8 cellular contexts compared by ENCODE assay signal in the genomic region with DNA sequence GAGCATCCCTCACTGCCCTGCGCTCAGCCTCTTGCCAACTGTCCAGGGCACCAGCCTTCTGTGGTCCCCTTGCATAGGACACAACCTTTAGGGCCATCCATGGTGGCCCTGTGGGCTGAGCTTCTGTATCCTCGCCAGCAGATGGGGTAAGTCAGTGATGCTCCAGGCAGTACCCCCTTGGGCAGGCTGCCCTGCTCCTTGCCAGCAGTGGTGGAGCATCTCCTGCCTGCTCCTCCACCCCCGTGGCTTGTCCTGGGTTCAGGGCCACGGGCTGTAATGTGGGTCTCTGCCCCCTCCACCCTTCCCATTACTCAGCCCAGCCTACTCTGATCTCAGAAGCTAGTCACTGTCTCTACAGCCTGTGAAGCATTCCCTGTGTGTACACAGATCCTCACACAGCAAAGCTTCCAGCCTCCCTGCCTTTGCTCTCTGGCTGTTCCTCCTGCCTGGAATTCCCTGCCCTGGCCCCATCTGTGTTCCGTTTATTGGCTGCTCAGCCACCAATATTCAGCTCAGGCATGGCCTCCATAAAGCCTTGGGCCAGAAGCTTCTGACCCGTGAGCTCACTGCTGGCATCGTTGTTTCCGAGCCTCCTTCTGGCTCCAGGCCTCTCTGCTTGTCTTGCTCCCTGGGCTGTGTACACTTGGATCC.
DNase-seq lines count a peak whose midpoint lies in the region; ATAC-seq and TF ChIP-seq lines count a peak whose summit lies in the region.

No MANE protein-coding gene starts in this region.

- POLR2A ChIA-PET in activated CD8-positive, alpha-beta T cell treated with anti-CD3 and anti-CD28 coated beads for 36 hours (lab: Charles Lee) = no interaction called here

- no peak overlapping the region for H3K27ac Mint-ChIP-seq in activated naive CD4-positive, alpha-beta T cell treated with anti-CD3 and anti-CD28 coated beads for 36 hours
- no peak overlapping the region for H3K27ac Mint-ChIP-seq in activated CD8-positive, alpha-beta T cell treated with anti-CD3 and anti-CD28 coated beads for 36 hours

- no peak overlapping the region for H3K4me3 Mint-ChIP-seq in activated naive CD4-positive, alpha-beta T cell treated with anti-CD3 and anti-CD28 coated beads for 36 hours
- H3K4me3 Mint-ChIP-seq in activated CD8-positive, alpha-beta T cell treated with anti-CD3 and anti-CD28 coated beads for 36 hours = no peak overlapping the region

- no peaks in the 10 kb centered on the region for H3K36me3 Mint-ChIP-seq in activated naive CD4-positive, alpha-beta T cell treated with anti-CD3 and anti-CD28 coated beads for 36 hours (ENCODE audit: low read depth)
- H3K36me3 Mint-ChIP-seq in activated CD8-positive, alpha-beta T cell treated with anti-CD3 and anti-CD28 coated beads for 36 hours (ENCODE audit: low read depth) = no peaks in the 10 kb centered on the region

- peaks cover 2% of the 10 kb centered on the region for H3K27me3 Mint-ChIP-seq in activated naive CD4-positive, alpha-beta T cell treated with anti-CD3 and anti-CD28 coated beads for 36 hours (ENCODE audit: low read depth)
- no peaks in the 10 kb centered on the region for H3K27me3 Mint-ChIP-seq in activated CD8-positive, alpha-beta T cell treated with anti-CD3 and anti-CD28 coated beads for 36 hours

- TF ChIP-seq CTCF in LNCaP clone FGC (IDR thresholded peaks at IDR 0.05; ENCODE audit: control insufficient read depth, extremely low read depth, insufficient read depth) (peak; percentile 51), coronary artery (IDR thresholded peaks at IDR 0.05) (no peak)
- peak; percentile 32 for TF ChIP-seq CTCF in activated CD8-positive, alpha-beta T cell treated with anti-CD3 and anti-CD28 coated beads for 36 hours (IDR thresholded peaks at IDR 0.05)

- no peaks in the 10 kb centered on the region for H3K9me3 Mint-ChIP-seq in activated naive CD4-positive, alpha-beta T cell treated with anti-CD3 and anti-CD28 coated beads for 36 hours
- H3K9me3 Mint-ChIP-seq in activated CD8-positive, alpha-beta T cell treated with anti-CD3 and anti-CD28 coated beads for 36 hours = no peaks in the 10 kb centered on the region

- intact Hi-C loops in activated naive CD4-positive, alpha-beta T cell treated with anti-CD3 and anti-CD28 coated beads for 36 hours (cut with micrococcal nuclease) = no loop called here
- intact Hi-C loops in activated CD8-positive, alpha-beta T cell treated with anti-CD3 and anti-CD28 coated beads for 36 hours (cut with micrococcal nuclease) = no loop called here
- intact Hi-C loops in posterior vena cava (cut with DNase I) = no loop called here

- no peak overlapping the region for H3K27ac ChIP-seq in coronary artery

- no peaks in the 10 kb centered on the region for H3K4me1 Mint-ChIP-seq in activated naive CD4-positive, alpha-beta T cell treated with anti-CD3 and anti-CD28 coated beads for 36 hours (ENCODE audit: low read depth)
- H3K4me1 Mint-ChIP-seq in activated CD8-positive, alpha-beta T cell treated with anti-CD3 and anti-CD28 coated beads for 36 hours (ENCODE audit: low read depth) = no peaks in the 10 kb centered on the region

- CTCF ChIA-PET in activated naive CD4-positive, alpha-beta T cell treated with anti-CD3 and anti-CD28 coated beads for 36 hours (lab: Charles Lee) = interaction anchor here (0.6 to 3.0 kb wide), 4 partner anchors 13 to 490 kb away, joined by 3 to 24 read pairs (median 5); no protein-coding TSS in a partner anchor
- CTCF ChIA-PET in activated CD8-positive, alpha-beta T cell treated with anti-CD3 and anti-CD28 coated beads for 36 hours (lab: Charles Lee) = interaction anchor here (0.9 to 8.0 kb wide), 3 partner anchors 14 to 490 kb away, joined by 3 to 70 read pairs (median 4); no protein-coding TSS in a partner anchor

- peak; percentile 24 for DNase-seq in activated naive CD4-positive, alpha-beta T cell treated with anti-CD3 and anti-CD28 coated beads for 36 hours
- DNase-seq in activated naive CD4-positive, alpha-beta T cell treated with anti-CD3 and anti-CD28 coated beads, Interleukin-2, amount 50 U/mL, for 16 hours = no peak
- DNase-seq in LNCaP clone FGC (ENCODE audit: low read depth) (no peak), iPS-NIHi11 (ENCODE audit: low spot score) (peak; percentile 79), posterior vena cava (ENCODE audit: low spot score) (no peak), kidney glomerular epithelial cell (lab: John Stamatoyannopoulos, UW) (no peak), coronary artery (ENCODE audit: low spot score) (no peak)
- DNase-seq in activated CD8-positive, alpha-beta T cell treated with anti-CD3 and anti-CD28 coated beads for 36 hours = peak; percentile 35

- H3K4me3 ChIP-seq in LNCaP clone FGC (ENCODE audit: low read depth, low read length) (no peak overlapping the region), coronary artery (no peak overlapping the region)

- peak; percentile 85 for ATAC-seq in activated CD8-positive, alpha-beta T cell treated with anti-CD3 and anti-CD28 coated beads for 36 hours

Comparison
In these comparisons a context has a peak if more than half of its experiments do, and no peak if none do; other contexts are left out.
1. DNase-seq: peak in activated naive CD4-positive, alpha-beta T cell treated with anti-CD3 and anti-CD28 coated beads for 36 hours (single experiment), activated CD8-positive, alpha-beta T cell treated with anti-CD3 and anti-CD28 coated beads for 36 hours (single experiment) and iPS-NIHi11 (single experiment); none in activated naive CD4-positive, alpha-beta T cell treated with anti-CD3 and anti-CD28 coated beads, Interleukin-2, amount 50 U/mL, for 16 hours (single experiment), LNCaP clone FGC (single experiment), posterior vena cava (single experiment), kidney glomerular epithelial cell (single experiment) and coronary artery (single experiment).